In genomic region chr1:209862598-209863498, GRCh38 we compare ENCODE assay signal across 1 cellular context.
TF ChIP-seq lines count a peak whose summit lies in the region.

No MANE protein-coding gene starts in this region.

TF ChIP-seq in WTC11, 78 proteins besides CTCF, POLR2A, EP300 and RAD21 (continued from another document):
- TF ChIP-seq USF2 (CRISPR knock-in tag; IDR thresholded peaks at IDR 0.05) (no peak), ZNF416 (CRISPR knock-in tag; IDR thresholded peaks at IDR 0.05) (no peak)
